10 cellular contexts compared by ENCODE assay signal in the genomic region with DNA sequence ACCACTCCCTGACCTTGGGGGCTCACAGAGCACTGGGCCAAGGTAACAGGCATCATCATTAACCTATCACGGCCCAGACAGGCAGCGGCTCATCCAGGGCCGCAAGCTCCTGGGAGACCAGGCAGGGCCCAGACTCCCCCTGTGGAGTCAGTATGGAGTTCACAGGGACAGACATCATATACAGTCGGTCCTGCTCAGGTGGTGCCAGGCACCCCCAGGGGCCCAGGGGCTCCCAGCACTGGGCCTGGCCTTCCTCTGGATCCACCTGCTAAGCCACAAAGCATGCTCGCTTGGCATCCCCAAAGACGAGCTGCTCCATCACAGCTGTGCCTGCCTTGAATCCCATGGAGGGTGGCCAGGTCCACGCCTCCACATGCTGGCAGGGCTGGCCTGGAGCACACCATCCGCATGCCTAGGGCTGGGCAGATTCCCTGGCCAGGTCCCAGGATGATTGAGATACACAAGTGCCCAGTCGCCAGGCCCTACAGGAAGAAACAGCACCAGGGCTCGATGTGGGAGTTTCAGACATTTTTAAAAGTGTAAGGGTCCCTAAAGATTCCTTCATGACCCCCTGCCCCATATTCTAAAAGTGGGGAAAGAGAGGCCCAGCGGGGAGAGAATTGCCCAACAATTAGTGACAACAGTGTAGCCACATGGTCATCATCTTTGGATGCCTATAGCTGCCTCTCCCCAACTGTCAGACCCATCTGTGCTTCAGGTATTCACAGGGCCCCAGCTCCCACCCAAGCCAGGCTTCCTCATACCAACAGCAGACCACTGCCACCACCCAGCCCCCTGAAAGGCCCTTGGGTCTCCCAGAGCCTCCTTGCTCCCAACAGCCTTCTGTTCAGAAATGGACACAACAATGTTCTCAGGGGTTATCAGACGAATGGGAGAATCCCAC. TPM values are rescaled to one million over a fixed set of nuclear protein-coding genes. Genes with fewer than 3 reads are reported as not detected.
DNase-seq lines count a peak whose midpoint lies in the region; ATAC-seq and TF ChIP-seq lines count a peak whose summit lies in the region.
"Had no signal": no experiment of that assay in that cellular context is flagged by ENCODE, and none has a peak within 500 bp of the region (broad histone marks: within the 10 kb centered on the region; RNA-seq: fewer than 3 reads in every experiment).

No MANE protein-coding gene starts in this region.

- no peak overlapping the region for H2AFZ ChIP-seq in Loucy (ENCODE audit: low read length)
- no peak overlapping the region for H2AFZ ChIP-seq in SK-N-SH (ENCODE audit: low read depth)

- peaks cover 42% of the 10 kb centered on the region for H3K4me1 ChIP-seq in Loucy (ENCODE audit: insufficient read depth, low read length, poor library complexity, severe bottlenecking)
- peaks cover 22 to 39% of the 10 kb centered on the region in 2 donors for H3K4me1 ChIP-seq in esophagus (ENCODE audit: control insufficient read depth in 2 of 2, insufficient read depth in 2 of 2, low read length in 1 of 2)
- H3K4me1 ChIP-seq in muscle layer of colon (ENCODE audit: insufficient read depth, low read length): peaks cover 37% of the 10 kb centered on the region
- peaks cover 21 to 36% of the 10 kb centered on the region in 2 donors for H3K4me1 ChIP-seq in thyroid gland
- H3K4me1 ChIP-seq in SK-N-SH (ENCODE audit: control insufficient read depth in 1 of 2, insufficient read depth in 2 of 2, low read depth in 1 of 2, low read length in 1 of 2): peaks cover 9 to 41% of the 10 kb centered on the region in 2 experiments; a peak in 2 of 4 replicates

- peaks cover 6% of the 10 kb centered on the region for H3K9me3 Mint-ChIP-seq in activated CD8-positive, alpha-beta T cell treated with anti-CD3 and anti-CD28 coated beads for 36 hours

- H3K4me3 ChIP-seq in Loucy (ENCODE audit: low read length, poor library complexity, severe bottlenecking): peak overlapping the region; percentile 92
- no peak overlapping the region for H3K4me3 ChIP-seq in esophagus (ENCODE audit: low read depth in 1 of 2, low read length in 2 of 2)
- H3K4me3 ChIP-seq in muscle layer of colon (ENCODE audit: low read depth in 1 of 2, low read length in 2 of 2): no peak overlapping the region
- no peak overlapping the region for H3K4me3 ChIP-seq in thyroid gland (replicated peaks in 1 of 3)
- no peak overlapping the region for H3K4me3 ChIP-seq in SK-N-SH (ENCODE audit: low read depth in 2 of 2, low read length in 1 of 2)
- H3K4me3 ChIP-seq: breast epithelium had no signal

- H3K9me2 ChIP-seq in Loucy (replicated peaks; ENCODE audit: low read depth, low read length) (no peaks in the 10 kb centered on the region), SK-N-SH (no peaks in the 10 kb centered on the region)

- TF ChIP-seq POLR2A in thyroid gland (IDR thresholded peaks at IDR 0.05): no peak

- 47 to 50% methylated on average over 12 of the region's 12 CpGs for WGBS in esophagus, 2 donors
- 65 to 79% methylated on average over 7 to 12 of the region's 12 CpGs for WGBS in thyroid gland, 2 donors
- WGBS in SK-N-SH (ENCODE audit: low lambda C conversion rate): 74% methylated on average over 9 of the region's 12 CpGs

- H3K27ac ChIP-seq in esophagus (ENCODE audit: low read depth in 2 of 2, low read length in 1 of 2) (peak overlapping the region; percentile 38 to 74), muscle layer of colon (ENCODE audit: low read depth, low read length) (peak overlapping the region; percentile 39), thyroid gland (no peak overlapping the region), SK-N-SH (ENCODE audit: low read depth in 2 of 2, low read length in 1 of 2) (no peak overlapping the region; a peak in 1 of 4 replicates)

- H3K79me2 ChIP-seq in Loucy (ENCODE audit: insufficient read depth, low read length) (peaks cover 79% of the 10 kb centered on the region), SK-N-SH (ENCODE audit: insufficient read depth) (peaks cover 92% of the 10 kb centered on the region)

- H3K4me2 ChIP-seq in Loucy (ENCODE audit: low read depth, low read length, poor library complexity, severe bottlenecking) (peak overlapping the region; percentile 99), SK-N-SH (no peak overlapping the region; the same call in 1 of the 2 replicates)

- peaks cover 61% of the 10 kb centered on the region for H4K20me1 ChIP-seq in Loucy (ENCODE audit: insufficient read depth, low read length, poor library complexity, severe bottlenecking)
- H4K20me1 ChIP-seq in SK-N-SH (ENCODE audit: insufficient read depth): peaks cover 54% of the 10 kb centered on the region

- H3K27me3 Mint-ChIP-seq in activated CD8-positive, alpha-beta T cell treated with anti-CD3 and anti-CD28 coated beads for 36 hours: no peaks in the 10 kb centered on the region
- H3K27me3 Mint-ChIP-seq: activated CD4-positive, alpha-beta memory T cell treated with anti-CD3 and anti-CD28 coated beads for 36 hours had no signal

- H3K9ac ChIP-seq in Loucy (ENCODE audit: low read depth, low read length, poor library complexity, severe bottlenecking): peak overlapping the region; percentile 1
- H3K9ac ChIP-seq in muscle layer of colon (ENCODE audit: low read length): no peak overlapping the region
- H3K9ac ChIP-seq in SK-N-SH: no peak overlapping the region

- POLR2A ChIA-PET in SK-N-SH (lab: Yijun Ruan, JAX): interaction anchor here (1.0 kb wide), 1 partner anchor 31 kb away, joined by 3 read pairs; no protein-coding TSS in a partner anchor
- POLR2A ChIA-PET in activated CD8-positive, alpha-beta T cell treated with anti-CD3 and anti-CD28 coated beads for 36 hours (lab: Charles Lee): interaction anchor here (1.4 kb wide), 1 partner anchor 26 kb away, joined by 3 read pairs; no protein-coding TSS in a partner anchor

- TF ChIP-seq RAD21 in SK-N-SH (IDR thresholded peaks at IDR 0.05; ENCODE audit: low read length): no peak

- TF ChIP-seq CTCF in Loucy (conservative IDR thresholded peaks at IDR 0.05; ENCODE audit: low read length) (no peak), thyroid gland (IDR thresholded peaks at IDR 0.05) (no peak), SK-N-SH (IDR thresholded peaks at IDR 0.05) (no peak)
- TF ChIP-seq CTCF in activated CD8-positive, alpha-beta T cell treated with anti-CD3 and anti-CD28 coated beads for 36 hours (IDR thresholded peaks at IDR 0.05): no peak

- H3F3A ChIP-seq in Loucy (ENCODE audit: low read depth): 0 out of 2 replicates have a peak, but pooled peaks cover 2% of the 10 kb centered on the region
- no peaks in the 10 kb centered on the region for H3F3A ChIP-seq in SK-N-SH (replicated peaks; ENCODE audit: insufficient read depth)

- no peaks in the 10 kb centered on the region; the same call in 1 of the 2 replicates for H3K9me3 ChIP-seq in Loucy (ENCODE audit: insufficient read depth, low read depth, low read length)
- H3K9me3 ChIP-seq in esophagus (ENCODE audit: control insufficient read depth in 2 of 2, insufficient read depth in 1 of 2, low read depth in 1 of 2, low read length in 1 of 2): no peaks in the 10 kb centered on the region
- no peaks in the 10 kb centered on the region for H3K9me3 ChIP-seq in muscle layer of colon (ENCODE audit: low read length)
- no peaks in the 10 kb centered on the region for H3K9me3 ChIP-seq in thyroid gland
- H3K9me3 ChIP-seq in SK-N-SH: no peaks in the 10 kb centered on the region
- H3K9me3 ChIP-seq: breast epithelium had no signal

- ATAC-seq in activated CD8-positive, alpha-beta T cell treated with anti-CD3 and anti-CD28 coated beads for 36 hours: no peak
- ATAC-seq in HG02852 (IDR thresholded peaks at IDR 0.05; ENCODE audit: unreplicated experiment): no peak

- no peak for TF ChIP-seq EP300 in SK-N-SH (IDR thresholded peaks at IDR 0.05; ENCODE audit: borderline replicate concordance in 1 of 2, low read depth in 1 of 2, low read length in 1 of 2)

- peaks cover 5% of the 10 kb centered on the region for H3K36me3 Mint-ChIP-seq in activated CD8-positive, alpha-beta T cell treated with anti-CD3 and anti-CD28 coated beads for 36 hours (ENCODE audit: low read depth)

- intact Hi-C loops in thyroid gland (cut with DNase I): no loop called here
- intact Hi-C loops in activated CD8-positive, alpha-beta T cell treated with anti-CD3 and anti-CD28 coated beads for 36 hours (cut with micrococcal nuclease): no loop called here

- H3K27ac Mint-ChIP-seq in activated CD8-positive, alpha-beta T cell treated with anti-CD3 and anti-CD28 coated beads for 36 hours: no peak overlapping the region

- no peaks in the 10 kb centered on the region for H3K27me3 ChIP-seq in Loucy (ENCODE audit: insufficient read depth, low read length, poor library complexity, severe bottlenecking)
- no peaks in the 10 kb centered on the region for H3K27me3 ChIP-seq in esophagus (ENCODE audit: control insufficient read depth in 1 of 2, insufficient read depth in 2 of 2, low read length in 2 of 2)
- no peaks in the 10 kb centered on the region for H3K27me3 ChIP-seq in muscle layer of colon (ENCODE audit: control insufficient read depth in 1 of 2, insufficient read depth in 2 of 2, low read length in 2 of 2)
- H3K27me3 ChIP-seq in thyroid gland: no peaks in the 10 kb centered on the region
- H3K27me3 ChIP-seq in SK-N-SH (ENCODE audit: insufficient read depth): no peaks in the 10 kb centered on the region
- H3K27me3 ChIP-seq: breast epithelium had no signal

- H3K36me3 ChIP-seq in Loucy (ENCODE audit: insufficient read depth, low read length) (peaks cover 6% of the 10 kb centered on the region; the same call in 1 of the 2 replicates), esophagus (ENCODE audit: control insufficient read depth in 2 of 2, insufficient read depth in 2 of 2, low read length in 1 of 2) (no peaks in the 10 kb centered on the region), muscle layer of colon (ENCODE audit: insufficient read depth, low read length) (no peaks in the 10 kb centered on the region), thyroid gland (no peaks in the 10 kb centered on the region), SK-N-SH (replicated peaks in 1 of 2; ENCODE audit: control insufficient read depth in 1 of 2, insufficient read depth in 2 of 2, low read length in 1 of 2) (peaks cover 0 to 5% of the 10 kb centered on the region in 2 experiments)
- H3K36me3 ChIP-seq: breast epithelium had no signal

- DNase-seq in thyroid gland (peak; percentile 54 to 77), SK-N-SH (no peak)
- no peak for DNase-seq in activated CD8-positive, alpha-beta T cell treated with anti-CD3 and anti-CD28 coated beads for 36 hours
- DNase-seq: activated CD4-positive, alpha-beta memory T cell treated with anti-CD3 and anti-CD28 coated beads for 36 hours; NCI-H1105 treated with DMSO at 0.1 percent for 48 hours had no signal

- peaks cover 47% of the 10 kb centered on the region for H3K4me1 Mint-ChIP-seq in activated CD8-positive, alpha-beta T cell treated with anti-CD3 and anti-CD28 coated beads for 36 hours (ENCODE audit: low read depth)

- no peak overlapping the region for H3K4me3 Mint-ChIP-seq in activated CD8-positive, alpha-beta T cell treated with anti-CD3 and anti-CD28 coated beads for 36 hours
- H3K4me3 Mint-ChIP-seq: activated CD4-positive, alpha-beta memory T cell treated with anti-CD3 and anti-CD28 coated beads for 36 hours had no signal

- CTCF ChIA-PET in SK-N-SH (lab: Yijun Ruan, JAX): interaction anchor here (1.2 to 1.6 kb wide), 4 partner anchors 14 to 43 kb away, joined by 3 to 6 read pairs (median 4); no protein-coding TSS in a partner anchor
- CTCF ChIA-PET in activated CD8-positive, alpha-beta T cell treated with anti-CD3 and anti-CD28 coated beads for 36 hours (lab: Charles Lee): interaction anchor here (2.0 kb wide), 1 partner anchor 31 kb away, joined by 6 read pairs; no protein-coding TSS in a partner anchor

RNA-seq across cellular contexts. Expression of a gene that starts 4.4 kb away (rescaled TPM):
- polyA plus RNA-seq in esophagus (10 to 100 TPM; 30.9 to 41.1 TPM), SK-N-SH (2012; rRNA removed) (18.7 and 19.6 TPM in 2 replicates)
- total RNA-seq in thyroid gland: 10 to 100 TPM; 26.1 to 33.3 (median 28.2) TPM
- polyA plus RNA-seq in SK-N-SH (2012; cell fraction: cytosol; rRNA removed): 16.7 and 19.0 TPM in 2 replicates
- 20.2 and 21.5 TPM in 2 replicates for polyA plus RNA-seq in SK-N-SH (2012; cell fraction: nucleus; rRNA removed)
- 10 to 100 TPM; 14.2 to 16.8 TPM for total RNA-seq in activated CD8-positive, alpha-beta T cell treated with anti-CD3 and anti-CD28 coated beads for 36 hours

Comparison
In these comparisons a context has a peak if more than half of its experiments do, and no peak if none do; other contexts are left out.
1. H3K27ac ChIP-seq: peak in esophagus (2 of 2) and muscle layer of colon (single experiment); none in thyroid gland (0 of 3) and SK-N-SH (0 of 2).
2. DNase-seq: peak in thyroid gland (2 of 2); none in SK-N-SH (single experiment) and activated CD8-positive, alpha-beta T cell treated with anti-CD3 and anti-CD28 coated beads for 36 hours (single experiment).